21 cellular contexts compared by ENCODE assay signal in genomic region chr22:45885941-45886395, GRCh38.
A peak's percentile ranks its signal among the peaks of the same experiment; 100 is the strongest.
DNase-seq lines count a peak whose midpoint lies in the region; ATAC-seq, FAIRE-seq and TF ChIP-seq lines count a peak whose summit lies in the region.
"Had no signal": no experiment of that assay in that cellular context is flagged by ENCODE, and none has a peak within 500 bp of the region (broad histone marks: within the 10 kb centered on the region; RNA-seq: fewer than 3 reads in every experiment).

No MANE protein-coding gene starts in this region.

- H3K4me1 ChIP-seq in HEK293 (ENCODE audit: control insufficient read depth, insufficient read depth, low read length) (no peaks in the 10 kb centered on the region), astrocyte (ENCODE audit: insufficient read depth, low read length) (peaks cover 15% of the 10 kb centered on the region), left lung (peaks cover 0 to under 1% of the 10 kb centered on the region in 2 donors)
- H3K4me1 ChIP-seq: testis had no signal

- no peak for TF ChIP-seq CTCF in HEK293 (tag by site-specific recombination; IDR thresholded peaks at IDR 0.05)
- TF ChIP-seq CTCF in astrocyte (IDR thresholded peaks at IDR 0.05; ENCODE audit: insufficient read depth, low read depth, low read length): no peak
- TF ChIP-seq CTCF in left lung (IDR thresholded peaks at IDR 0.05): no peak

- H3K36me3 Mint-ChIP-seq in astrocyte (ENCODE audit: low read depth, unreplicated experiment): no peaks in the 10 kb centered on the region
- H3K36me3 Mint-ChIP-seq: activated naive CD4-positive, alpha-beta T cell treated with anti-CD3 and anti-CD28 coated beads, Interleukin-2, amount 50 U/mL, for 24 hours; naive B cell had no signal

- H3K79me2 ChIP-seq in astrocyte (ENCODE audit: insufficient read depth, low read length): no peaks in the 10 kb centered on the region

- DNase-seq in astrocyte (ENCODE audit: low read depth) (no peak), left lung (peak; percentile 22 to 25), sciatic nerve (ENCODE audit: low spot score) (peak; percentile 52), NCI-H748 treated with DMSO at 0.1 percent for 48 hours (lab: John Stamatoyannopoulos, UW) (no peak), G401 (ENCODE audit: low spot score) (no peak)
- DNase-seq: activated CD4-positive, alpha-beta memory T cell treated with anti-CD3 and anti-CD28 coated beads, Interleukin-2, amount 10 ng/mL, durations not matched to agents 7 days and 5 days; activated T-cell treated with anti-CD3 and anti-CD28 coated beads, Interleukin-2, amount 50 U/mL, for 1 hour; naive B cell; NCI-H1417; stimulated activated CD4-positive, alpha-beta T cell treated with anti-CD3 and anti-CD28 coated beads, Interleukin-12 subunit alpha, Interleukin-12 subunit beta, amount 100 ng/mL, for 4 hours; testis had no signal

- no peaks in the 10 kb centered on the region for H4K20me1 ChIP-seq in astrocyte (ENCODE audit: insufficient read depth, low read length)

- CTCF ChIA-PET in HEK293 (lab: Yijun Ruan, JAX): no interaction called here

- H3K9me3 Mint-ChIP-seq in astrocyte (ENCODE audit: unreplicated experiment): no peaks in the 10 kb centered on the region
- H3K9me3 Mint-ChIP-seq: activated CD4-positive, alpha-beta memory T cell treated with anti-CD3 and anti-CD28 coated beads, Interleukin-2, amount 10 ng/mL, durations not matched to agents 7 days and 5 days; activated naive CD4-positive, alpha-beta T cell treated with anti-CD3 and anti-CD28 coated beads, Interleukin-2, amount 50 U/mL, for 24 hours; naive B cell had no signal

- peak overlapping the region; percentile 26 for H2AFZ ChIP-seq in astrocyte (ENCODE audit: low read depth, low read length)

- intact Hi-C loops in left lung (cut with DNase I) (no loop called here), sciatic nerve (cut with DNase I) (no loop called here)

- peaks cover 13% of the 10 kb centered on the region for H3K27me3 ChIP-seq in astrocyte (ENCODE audit: insufficient read depth, low read length)
- peaks cover 7 to 94% of the 10 kb centered on the region in 2 donors for H3K27me3 ChIP-seq in left lung
- H3K27me3 ChIP-seq: testis had no signal

- ATAC-seq in left lung (no peak), sciatic nerve (no peak), HG02678 (IDR thresholded peaks at IDR 0.05; ENCODE audit: unreplicated experiment) (no peak)

- no peak overlapping the region for H3K9ac ChIP-seq in astrocyte (ENCODE audit: low read length)

- H3K9me3 ChIP-seq in HEK293 (ENCODE audit: control insufficient read depth, insufficient read depth, low read depth, low read length) (no peaks in the 10 kb centered on the region), astrocyte (ENCODE audit: insufficient read depth, low read depth, low read length) (no peaks in the 10 kb centered on the region), left lung (no peaks in the 10 kb centered on the region)
- H3K9me3 ChIP-seq: prostate gland, testis had no signal

- no peak for FAIRE-seq in astrocyte (lab: Jason Lieb, UNC)
- FAIRE-seq: D721Med, endothelial cell of umbilical vein, G401.6, GM12891 had no signal

- no peak overlapping the region for H3K4me3 ChIP-seq in HEK293 (ENCODE audit: low read depth, low read length)
- no peak overlapping the region for H3K4me3 ChIP-seq in astrocyte (ENCODE audit: insufficient read depth, low read depth, low read length)
- H3K4me3 ChIP-seq in left lung: no peak overlapping the region
- H3K4me3 ChIP-seq: coronary artery, prostate gland, testis had no signal

- H3K27ac ChIP-seq in HEK293 (ENCODE audit: extremely low read depth, low read depth, low read length) (no peak overlapping the region), astrocyte (ENCODE audit: low read depth, low read length) (no peak overlapping the region), left lung (no peak overlapping the region)
- H3K27ac ChIP-seq: coronary artery, prostate gland, testis had no signal

- POLR2A ChIA-PET in HEK293 (lab: Yijun Ruan, JAX): no interaction called here

- in situ Hi-C loops in G401 (cut with HindIII; ENCODE audit: low sequenced_read_pairs): no loop called here

- H3K27ac Mint-ChIP-seq in astrocyte (ENCODE audit: unreplicated experiment): no peak overlapping the region
- H3K27ac Mint-ChIP-seq: activated CD4-positive, alpha-beta memory T cell treated with anti-CD3 and anti-CD28 coated beads, Interleukin-2, amount 10 ng/mL, durations not matched to agents 7 days and 5 days; B cell; naive B cell had no signal

- H3K27me3 Mint-ChIP-seq in astrocyte (ENCODE audit: low read depth, unreplicated experiment): peaks cover 38% of the 10 kb centered on the region

- H3K4me3 Mint-ChIP-seq in astrocyte (ENCODE audit: unreplicated experiment): no peak overlapping the region
- H3K4me3 Mint-ChIP-seq: activated CD4-positive, alpha-beta memory T cell treated with anti-CD3 and anti-CD28 coated beads, Interleukin-2, amount 10 ng/mL, durations not matched to agents 7 days and 5 days; activated naive CD4-positive, alpha-beta T cell treated with anti-CD3 and anti-CD28 coated beads, Interleukin-2, amount 50 U/mL, for 24 hours; B cell; naive B cell had no signal

- peak overlapping the region; percentile 29 for H3K4me2 ChIP-seq in astrocyte (ENCODE audit: low read length)

- H3K4me1 Mint-ChIP-seq in astrocyte (ENCODE audit: low read depth, unreplicated experiment): no peaks in the 10 kb centered on the region
- H3K4me1 Mint-ChIP-seq: activated CD4-positive, alpha-beta memory T cell treated with anti-CD3 and anti-CD28 coated beads, Interleukin-2, amount 10 ng/mL, durations not matched to agents 7 days and 5 days; activated naive CD4-positive, alpha-beta T cell treated with anti-CD3 and anti-CD28 coated beads, Interleukin-2, amount 50 U/mL, for 24 hours; B cell; naive B cell had no signal

- H3K36me3 ChIP-seq in HEK293 (ENCODE audit: control insufficient read depth in 2 of 2, insufficient read depth in 1 of 2, low read length in 2 of 2) (no peaks in the 10 kb centered on the region), astrocyte (ENCODE audit: insufficient read depth, low read length) (no peaks in the 10 kb centered on the region), left lung (no peaks in the 10 kb centered on the region)
- H3K36me3 ChIP-seq: prostate gland had no signal

TF ChIP-seq in HEK293, 187 proteins besides CTCF, POLR2A, EP300 and RAD21:
- TF ChIP-seq HIC1 (tag by site-specific recombination; IDR thresholded peaks at IDR 0.05) (0 out of 2 replicates have a peak, but pooled peaks have one; percentile 20), ZNF239 (tag by site-specific recombination; IDR thresholded peaks at IDR 0.05) (no peak)
TF ChIP-seq in HEK293: peak in this region for 1.

Comparison
In these comparisons a context has a peak if more than half of its experiments do, and no peak if none do; other contexts are left out.
1. DNase-seq: peak in left lung (2 of 2) and sciatic nerve (single experiment); none in astrocyte (single experiment), NCI-H748 treated with DMSO at 0.1 percent for 48 hours (single experiment) and G401 (single experiment).